ENCODE assay signal across 26 cellular contexts in the genomic region with DNA sequence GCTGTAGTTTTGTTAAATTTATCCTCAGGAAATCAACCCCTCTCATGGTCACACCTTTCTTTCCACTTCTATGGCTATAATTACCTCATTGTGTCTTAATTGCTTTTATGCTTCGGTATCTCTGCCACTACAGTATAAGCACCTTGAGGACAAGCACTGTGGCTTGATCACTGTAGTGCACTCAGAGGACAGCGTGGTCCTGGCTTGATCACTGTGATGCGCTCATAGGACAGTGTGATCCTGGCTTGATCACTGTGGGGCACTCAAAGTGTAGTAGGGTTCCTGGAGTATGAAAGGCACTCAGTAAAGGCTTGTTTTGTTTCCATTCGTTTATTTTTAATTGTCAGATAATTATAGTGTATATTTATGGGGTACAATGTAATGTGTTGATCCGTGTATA. TPM values are rescaled to one million over a fixed set of nuclear protein-coding genes. Genes with fewer than 3 reads are reported as not detected.
"Had no signal": no experiment of that assay in that cellular context is flagged by ENCODE, and none has a peak within 500 bp of the region (broad histone marks: within the 10 kb centered on the region; RNA-seq: fewer than 3 reads in every experiment).

No MANE protein-coding gene starts in this region.

- DNase-seq: nephron progenitor cell; nucleus accumbens; pancreas; retina; right cardiac atrium; right lobe of liver; sigmoid colon; small intestine; stimulated activated CD4-positive, alpha-beta T cell treated with anti-CD3 and anti-CD28 coated beads, Interleukin-15, amount 100 ng/mL, for 24 hours; stimulated activated CD4-positive, alpha-beta T cell treated with anti-CD3 and anti-CD28 coated beads, Interleukin-2, amount 100 ng/mL, for 24 hours; stimulated activated CD4-positive, alpha-beta T cell treated with anti-CD3 and anti-CD28 coated beads, Interleukin-2, amount 100 ng/mL, for 48 hours; stimulated activated CD4-positive, alpha-beta T cell treated with anti-CD3 and anti-CD28 coated beads, Interleukin-4, amount 100 ng/mL, for 24 hours; stimulated activated naive B cell treated with anti-CD40 and anti-IgM and Interleukin-4, amounts not matched to agents 10 μg/mL and 1 μg/mL and 100 μg/mL, for 72 hours; stimulated activated naive CD4-positive, alpha-beta T cell treated with Interleukin-2 at 50 U/mL for 16 hours; stomach; thyroid gland; trophoblast cell; upper lobe of left lung had no signal

- H3K27me3 ChIP-seq: neutrophil, pancreas, right lobe of liver, sigmoid colon, stomach, thyroid gland, tibial nerve, upper lobe of left lung, vagina had no signal

- H3K9me3 ChIP-seq: neutrophil, pancreas, prostate gland, right lobe of liver, sigmoid colon, stomach, thoracic aorta, thyroid gland, tibial nerve, upper lobe of left lung, vagina had no signal

- H3K4me1 ChIP-seq: prostate gland, right lobe of liver, tibial nerve, upper lobe of left lung, vagina had no signal

- H3K4me3 ChIP-seq: pancreas, prostate gland, right lobe of liver, sigmoid colon, stomach, thoracic aorta, thyroid gland, tibial nerve, upper lobe of left lung, vagina had no signal

- FAIRE-seq: pancreas, small intestine, urothelium cell line had no signal

- H3K27ac ChIP-seq: neutrophil, pancreas, prostate gland, right lobe of liver, sigmoid colon, stomach, thoracic aorta, thyroid gland, tibial nerve, upper lobe of left lung, vagina had no signal

- H3K36me3 ChIP-seq: neutrophil, pancreas, prostate gland, right lobe of liver, sigmoid colon, stomach, thoracic aorta, thyroid gland, tibial nerve, upper lobe of left lung, vagina had no signal

- ATAC-seq: pancreas; right lobe of liver; stimulated activated effector memory CD8-positive, alpha-beta T cell treated with anti-CD3 and anti-CD28 coated beads, Interleukin-12 subunit alpha, Interleukin-12 subunit beta, amount 100 ng/mL, for 72 hours; stimulated activated naive B cell treated with anti-CD40 and anti-IgM and Interleukin-4, amounts not matched to agents 10 μg/mL and 1 μg/mL and 100 μg/mL, for 72 hours had no signal

RNA-seq across cellular contexts. Expression of gene DTNA, which starts 44.2 kb away (rescaled TPM):
- total RNA-seq: natural killer cell treated with Interleukin-12 subunit alpha and Interleukin-12 subunit beta and Interleukin-15 and Interleukin-18, amount 100 ng/mL, for 72 hours had no signal
